17 cellular contexts compared by ENCODE assay signal in the genomic region with DNA sequence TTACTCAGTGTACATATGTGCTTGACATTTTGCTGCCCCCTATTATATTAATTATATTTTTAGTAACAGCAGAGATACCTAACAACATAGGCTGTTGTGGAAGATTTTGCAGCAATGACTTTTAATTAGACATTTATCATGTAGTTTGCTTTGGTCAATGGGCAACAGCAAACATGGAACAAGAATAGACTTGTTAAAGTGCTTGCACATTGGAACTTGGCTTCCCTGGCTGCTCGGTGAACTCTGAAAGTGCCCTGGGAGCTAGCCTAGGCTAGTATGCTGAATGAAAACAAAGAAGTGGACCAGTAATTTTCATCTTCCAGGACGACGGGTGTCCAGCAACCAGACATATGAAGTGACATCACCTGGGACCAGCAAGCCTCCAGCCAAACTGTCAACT.
"Had no signal": no experiment of that assay in that cellular context is flagged by ENCODE, and none has a peak within 500 bp of the region (broad histone marks: within the 10 kb centered on the region; RNA-seq: fewer than 3 reads in every experiment).

No MANE protein-coding gene starts in this region.

- DNase-seq: activated CD4-positive, alpha-beta T cell treated with anti-CD3 and anti-CD28 coated beads, Interleukin-2, amount 10 ng/mL, durations not matched to agents 24 days and 14 days; activated CD4-positive, CD25-positive, alpha-beta regulatory T cell; activated CD8-positive, alpha-beta T cell treated with anti-CD3 and anti-CD28 coated beads, Interleukin-2, amount 10 ng/mL, durations not matched to agents 7 days and 5 days; activated naive CD4-positive, alpha-beta T cell treated with anti-CD3 and anti-CD28 coated beads for 36 hours; activated T-cell treated with anti-CD3 and anti-CD28 coated beads, Interleukin-2, amount 50 U/mL, for 24 hours; colonic mucosa; endodermal cell; erythroblast; heart left ventricle; left lung; mucosa of descending colon; naive B cell; stimulated activated CD8-positive, alpha-beta memory T cell treated with anti-CD3 and anti-CD28 coated beads, Interleukin-4, amount 100 ng/mL, for 48 hours; stimulated activated naive CD4-positive, alpha-beta T cell treated with Interleukin-2 at 50 U/mL for 16 hours; T1000; tibial artery had no signal

- H3K9me3 ChIP-seq: colonic mucosa, gastroesophageal sphincter, heart left ventricle, left lung, tibial artery had no signal

- H3K27ac ChIP-seq: colonic mucosa, gastroesophageal sphincter, heart left ventricle, left lung, tibial artery had no signal

- H3K4me1 ChIP-seq: colonic mucosa, gastroesophageal sphincter, heart left ventricle, left lung, tibial artery had no signal

- H3K27me3 ChIP-seq: colonic mucosa, gastroesophageal sphincter, heart left ventricle, left lung, tibial artery had no signal

- H3K4me3 ChIP-seq: colonic mucosa, gastroesophageal sphincter, heart left ventricle, left lung, mucosa of descending colon, tibial artery had no signal

- H3K36me3 ChIP-seq: colonic mucosa, gastroesophageal sphincter, heart left ventricle, left lung, tibial artery had no signal
